ENCODE assay signal across 8 cellular contexts in genomic region chr16:58629681-58630640, GRCh38. TPM values are rescaled to one million over a fixed set of nuclear protein-coding genes. Genes with fewer than 3 reads are reported as not detected.
DNase-seq lines count a peak whose midpoint lies in the region; ATAC-seq and TF ChIP-seq lines count a peak whose summit lies in the region.

CNOT1 (minus strand) TSS chr16:58629826; CDS start chr16:58599337, 30,489 bp downstream.

- peaks cover 11% of the 10 kb centered on the region for H3K36me3 Mint-ChIP-seq in T-helper 1 cell treated with Interleukin-12 subunit alpha and Interleukin-12 subunit beta and Interleukin-4 antibody, amounts not matched to agents 30 μg/mL and 1 μg/mL, for 36 hours (ENCODE audit: low read depth)

- DNase-seq in GM13977 (ENCODE audit: low spot score) (peak; percentile 92), NCI-H1694 (lab: John Stamatoyannopoulos, UW) (peak; percentile 95), amniotic stem cell (lab: John Stamatoyannopoulos, UW) (peak; percentile 98), left cardiac atrium (peak; percentile 97), posterior vena cava (ENCODE audit: low spot score) (peak; percentile 99), upper lobe of right lung (peak; percentile 98)

- peak within 1 kb of the TSS; percentile 99 for H3K27ac Mint-ChIP-seq in T-helper 1 cell treated with Interleukin-12 subunit alpha and Interleukin-12 subunit beta and Interleukin-4 antibody, amounts not matched to agents 30 μg/mL and 1 μg/mL, for 36 hours

- H3K27me3 ChIP-seq in upper lobe of right lung: no peaks in the 10 kb centered on the region

- in situ Hi-C loops in GM13977 (cut with MboI; ENCODE audit: low pct_unique_long_range_greater_than_20kb, low sequenced_read_pairs, unreplicated experiment): no loop called here

- peak within 1 kb of the TSS; percentile 99 for H3K4me3 ChIP-seq in upper lobe of right lung

- no peaks in the 10 kb centered on the region for H3K9me3 Mint-ChIP-seq in T-helper 1 cell treated with Interleukin-12 subunit alpha and Interleukin-12 subunit beta and Interleukin-4 antibody, amounts not matched to agents 30 μg/mL and 1 μg/mL, for 36 hours

- H3K4me1 ChIP-seq in upper lobe of right lung: peaks cover 22% of the 10 kb centered on the region

- H3K4me3 Mint-ChIP-seq in T-helper 1 cell treated with Interleukin-12 subunit alpha and Interleukin-12 subunit beta and Interleukin-4 antibody, amounts not matched to agents 30 μg/mL and 1 μg/mL, for 36 hours: peak within 1 kb of the TSS; percentile 92

- H3K27ac ChIP-seq in upper lobe of right lung: peak within 1 kb of the TSS; percentile 95

- peak; percentile 79 for ATAC-seq in HG02884 (IDR thresholded peaks at IDR 0.05; ENCODE audit: unreplicated experiment)
- ATAC-seq in left cardiac atrium: peak; percentile 95 to 96
- ATAC-seq in upper lobe of right lung: peak; percentile 95

- TF ChIP-seq CTCF in GM13977 (IDR thresholded peaks at IDR 0.05; ENCODE audit: extremely low read depth, insufficient read depth, missing control alignments) (no peak), upper lobe of right lung (IDR thresholded peaks at IDR 0.05) (no peak)

- intact Hi-C loops in left cardiac atrium (cut with DNase I) (loop anchor here in 1 of 2 donors (10.0 kb wide), 2 partner anchors 115 to 295 kb away; partner anchors contain the start of gene SETD6), posterior vena cava (cut with DNase I) (loop anchor here in 1 of 2 donors (10.0 kb wide), 1 partner anchor 115 kb away; the partner anchor contains the start of gene SETD6), upper lobe of right lung (cut with DNase I) (no loop called here)

- H3K9me3 ChIP-seq in upper lobe of right lung: no peaks in the 10 kb centered on the region

- no peaks in the 10 kb centered on the region for H3K27me3 Mint-ChIP-seq in T-helper 1 cell treated with Interleukin-12 subunit alpha and Interleukin-12 subunit beta and Interleukin-4 antibody, amounts not matched to agents 30 μg/mL and 1 μg/mL, for 36 hours (ENCODE audit: low read depth)

- peaks cover 17% of the 10 kb centered on the region for H3K4me1 Mint-ChIP-seq in T-helper 1 cell treated with Interleukin-12 subunit alpha and Interleukin-12 subunit beta and Interleukin-4 antibody, amounts not matched to agents 30 μg/mL and 1 μg/mL, for 36 hours (ENCODE audit: low read depth)

- peaks cover 5% of the 10 kb centered on the region for H3K36me3 ChIP-seq in upper lobe of right lung

RNA-seq across cellular contexts. Expression of gene CNOT1, which starts in this region (rescaled TPM):
- 10 to 100 TPM; 74.2 to 92.9 TPM for total RNA-seq in left cardiac atrium
- 100 to 1,000 TPM; 102 to 116 TPM for total RNA-seq in posterior vena cava
- total RNA-seq in upper lobe of right lung: 140 TPM

Comparison
In these comparisons a context has a peak if more than half of its experiments do, and no peak if none do; other contexts are left out.
1. Peak in every context shown above with its lines: DNase-seq, ATAC-seq, H3K4me3 ChIP-seq and H3K27ac ChIP-seq.